ENCODE assay signal across 21 cellular contexts in genomic region chr3:133958071-133958806, GRCh38.
"Had no signal": no experiment of that assay in that cellular context is flagged by ENCODE, and none has a peak within 500 bp of the region (broad histone marks: within the 10 kb centered on the region; RNA-seq: fewer than 3 reads in every experiment).

No MANE protein-coding gene starts in this region.

- H3K27ac ChIP-seq: colonic mucosa, esophagus squamous epithelium, hepatocyte, ovary, right lobe of liver, testis, tibial nerve had no signal

- H3K9me3 ChIP-seq: colonic mucosa, esophagus squamous epithelium, ovary, right lobe of liver, testis had no signal

- H3K4me1 Mint-ChIP-seq: natural killer cell; neural crest cell; stimulated activated naive B cell treated with anti-CD40 and anti-IgM and Interleukin-4, amounts not matched to agents 10 μg/mL and 1 μg/mL and 100 μg/mL, for 72 hours; stimulated activated naive CD8-positive, alpha-beta T cell treated with anti-CD3 and anti-CD28 coated beads, Interleukin-15, amount 100 ng/mL, for 72 hours had no signal

- H3K9me3 Mint-ChIP-seq: stimulated activated naive B cell treated with anti-CD40 and anti-IgM and Interleukin-4, amounts not matched to agents 10 μg/mL and 1 μg/mL and 100 μg/mL, for 72 hours had no signal

- ATAC-seq: natural killer cell; right lobe of liver; stimulated activated naive B cell treated with anti-CD40 and anti-IgM and Interleukin-4, amounts not matched to agents 10 μg/mL and 1 μg/mL and 100 μg/mL, for 72 hours; stimulated activated naive CD8-positive, alpha-beta T cell treated with anti-CD3 and anti-CD28 coated beads, Interleukin-15, amount 100 ng/mL, for 72 hours had no signal

- H3K4me3 ChIP-seq: colonic mucosa, esophagus squamous epithelium, hepatocyte, ovary, right lobe of liver, testis, tibial nerve had no signal

- H3K4me3 Mint-ChIP-seq: natural killer cell; neural crest cell; stimulated activated naive B cell treated with anti-CD40 and anti-IgM and Interleukin-4, amounts not matched to agents 10 μg/mL and 1 μg/mL and 100 μg/mL, for 72 hours; stimulated activated naive CD8-positive, alpha-beta T cell treated with anti-CD3 and anti-CD28 coated beads, Interleukin-15, amount 100 ng/mL, for 72 hours had no signal

- DNase-seq: cerebellar nuclear complex; colonic mucosa; dermis blood vessel endothelial cell; esophagus squamous epithelium; foreskin fibroblast; head of caudate nucleus; kidney glomerular epithelial cell; mammary epithelial cell; natural killer cell; nucleus accumbens; ovary; right lobe of liver; stimulated activated CD4-positive, alpha-beta T cell treated with anti-CD3 and anti-CD28 coated beads, Interleukin-2, amount 100 ng/mL, for 24 hours; stimulated activated CD4-positive, alpha-beta T cell treated with anti-CD3 and anti-CD28 coated beads, Interleukin-4, amount 100 ng/mL, for 4 hours; stimulated activated naive B cell treated with anti-CD40 and anti-IgM and Interleukin-4, amounts not matched to agents 10 μg/mL and 1 μg/mL and 100 μg/mL, for 72 hours; stimulated activated naive CD8-positive, alpha-beta T cell treated with anti-CD3 and anti-CD28 coated beads, Interleukin-15, amount 100 ng/mL, for 72 hours; testis had no signal

- H3K4me1 ChIP-seq: colonic mucosa, right lobe of liver had no signal

- H3K36me3 ChIP-seq: colonic mucosa, ovary, right lobe of liver, tibial nerve had no signal

- H3K27me3 ChIP-seq: colonic mucosa, esophagus squamous epithelium, hepatocyte, ovary, right lobe of liver, testis, tibial nerve had no signal

- H3K27me3 Mint-ChIP-seq: progenitor cell of endocrine pancreas; stimulated activated naive CD8-positive, alpha-beta T cell treated with anti-CD3 and anti-CD28 coated beads, Interleukin-15, amount 100 ng/mL, for 72 hours had no signal

- H3K27ac Mint-ChIP-seq: natural killer cell; progenitor cell of endocrine pancreas; stimulated activated naive B cell treated with anti-CD40 and anti-IgM and Interleukin-4, amounts not matched to agents 10 μg/mL and 1 μg/mL and 100 μg/mL, for 72 hours had no signal

- H3K36me3 Mint-ChIP-seq: natural killer cell; stimulated activated naive B cell treated with anti-CD40 and anti-IgM and Interleukin-4, amounts not matched to agents 10 μg/mL and 1 μg/mL and 100 μg/mL, for 72 hours had no signal
